Comparison of ENCODE assay signal across 1 cellular context in the genomic region with DNA sequence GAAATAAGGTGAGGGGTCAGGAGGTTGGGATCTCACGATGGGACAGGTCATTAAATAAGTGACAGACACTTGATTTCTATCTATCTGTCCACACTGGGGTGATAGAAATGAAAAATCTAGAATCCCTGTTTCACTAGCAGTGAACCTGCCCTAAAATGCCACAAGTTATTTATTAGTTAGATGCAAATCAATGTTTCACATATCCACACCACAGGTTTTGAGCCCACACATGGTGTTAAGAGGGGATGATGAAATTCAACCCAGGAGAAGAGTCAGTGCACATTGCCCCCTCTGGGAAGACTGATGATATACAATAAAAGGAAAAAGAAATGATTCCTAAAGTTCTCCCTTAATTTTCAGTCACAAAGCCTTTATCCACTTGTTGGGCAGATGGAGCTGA.
TF ChIP-seq lines count a peak whose summit lies in the region.

No MANE protein-coding gene starts in this region.

TF ChIP-seq in H1, 55 proteins besides CTCF, POLR2A, EP300 and RAD21 (continued from another document):
- TF ChIP-seq SRF (IDR thresholded peaks at IDR 0.05; ENCODE audit: low read depth, low read length): no peak
- TF ChIP-seq, protein P1, sequence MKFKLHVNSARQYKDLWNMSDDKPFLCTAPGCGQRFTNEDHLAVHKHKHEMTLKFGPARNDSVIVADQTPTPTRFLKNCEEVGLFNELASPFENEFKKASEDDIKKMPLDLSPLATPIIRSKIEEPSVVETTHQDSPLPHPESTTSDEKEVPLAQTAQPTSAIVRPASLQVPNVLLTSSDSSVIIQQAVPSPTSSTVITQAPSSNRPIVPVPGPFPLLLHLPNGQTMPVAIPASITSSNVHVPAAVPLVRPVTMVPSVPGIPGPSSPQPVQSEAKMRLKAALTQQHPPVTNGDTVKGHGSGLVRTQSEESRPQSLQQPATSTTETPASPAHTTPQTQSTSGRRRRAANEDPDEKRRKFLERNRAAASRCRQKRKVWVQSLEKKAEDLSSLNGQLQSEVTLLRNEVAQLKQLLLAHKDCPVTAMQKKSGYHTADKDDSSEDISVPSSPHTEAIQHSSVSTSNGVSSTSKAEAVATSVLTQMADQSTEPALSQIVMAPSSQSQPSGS (IDR thresholded peaks at IDR 0.05; ENCODE audit: low read length): no peak
- no peak for TF ChIP-seq JUN (IDR thresholded peaks at IDR 0.05; ENCODE audit: low read depth, low read length)
- TF ChIP-seq ZNF274 (IDR thresholded peaks at IDR 0.05; ENCODE audit: borderline replicate concordance, extremely low read depth, low read length): no peak
TF ChIP-seq in H1: peak in this region for 0.
